Comparison of ENCODE assay signal across 8 cellular contexts in genomic region chr14:37172024-37172869, GRCh38. TPM values are rescaled to one million over a fixed set of nuclear protein-coding genes. Genes with fewer than 3 reads are reported as not detected.
A peak's percentile ranks its signal among the peaks of the same experiment; 100 is the strongest.
DNase-seq lines count a peak whose midpoint lies in the region; ATAC-seq and TF ChIP-seq lines count a peak whose summit lies in the region.

TSS of gene SLC25A21 (minus strand) at chr14:37172606.

- TF ChIP-seq CTCF in VCaP (conservative IDR thresholded peaks at IDR 0.05) = peak; percentile 20
- no peak for TF ChIP-seq CTCF in fibroblast of villous mesenchyme (IDR thresholded peaks at IDR 0.05; ENCODE audit: insufficient read depth, low read depth, low read length)

- H3K9me3 ChIP-seq in aorta (ENCODE audit: control insufficient read depth, low read length) = peaks cover 1% of the 10 kb centered on the region

- H3K4me3 Mint-ChIP-seq in stimulated activated memory B cell treated with anti-CD40 and anti-IgM and Interleukin-4, amounts not matched to agents 10 μg/mL and 1 μg/mL and 100 μg/mL, for 72 hours = no peak within 1 kb of the TSS

- H3K27me3 ChIP-seq in aorta (ENCODE audit: control insufficient read depth in 1 of 2, insufficient read depth in 2 of 2, low read length in 1 of 2) = no peaks in the 10 kb centered on the region

- H3K27me3 Mint-ChIP-seq in stimulated activated memory B cell treated with anti-CD40 and anti-IgM and Interleukin-4, amounts not matched to agents 10 μg/mL and 1 μg/mL and 100 μg/mL, for 72 hours = no peaks in the 10 kb centered on the region

- no peaks in the 10 kb centered on the region for H3K36me3 Mint-ChIP-seq in stimulated activated memory B cell treated with anti-CD40 and anti-IgM and Interleukin-4, amounts not matched to agents 10 μg/mL and 1 μg/mL and 100 μg/mL, for 72 hours

- H3K9me3 Mint-ChIP-seq in stimulated activated memory B cell treated with anti-CD40 and anti-IgM and Interleukin-4, amounts not matched to agents 10 μg/mL and 1 μg/mL and 100 μg/mL, for 72 hours = no peaks in the 10 kb centered on the region

- no peaks in the 10 kb centered on the region for H3K36me3 ChIP-seq in aorta (ENCODE audit: control insufficient read depth in 1 of 2, insufficient read depth in 2 of 2, low read length in 1 of 2)

- no peak within 1 kb of the TSS for H3K27ac Mint-ChIP-seq in stimulated activated memory B cell treated with anti-CD40 and anti-IgM and Interleukin-4, amounts not matched to agents 10 μg/mL and 1 μg/mL and 100 μg/mL, for 72 hours

- H3K4me1 Mint-ChIP-seq in stimulated activated memory B cell treated with anti-CD40 and anti-IgM and Interleukin-4, amounts not matched to agents 10 μg/mL and 1 μg/mL and 100 μg/mL, for 72 hours = no peaks in the 10 kb centered on the region

- DNase-seq in DMS 273 (lab: John Stamatoyannopoulos, UW; ENCODE audit: unreplicated experiment) (peak; percentile 90), NCI-H146 (lab: John Stamatoyannopoulos, UW) (peak; percentile 87), fibroblast of villous mesenchyme (ENCODE audit: low read depth) (peak; percentile 68), myocyte (ENCODE audit: low read depth) (peak; percentile 87), aorta (peak; percentile 74 to 89)

- H3K4me1 ChIP-seq in aorta (ENCODE audit: control insufficient read depth in 1 of 2, insufficient read depth in 2 of 2, low read length in 2 of 2) = no peaks in the 10 kb centered on the region

- peak within 1 kb of the TSS; percentile 91 for H3K27ac ChIP-seq in VCaP
- H3K27ac ChIP-seq in aorta (ENCODE audit: low read depth in 1 of 2, low read length in 2 of 2) = peak within 1 kb of the TSS in 1 of 2 donors; percentile 14

- 0 to 1% methylated on average over 66 of the region's 66 CpGs for WGBS in aorta, 2 donors

- H3K4me3 ChIP-seq in fibroblast of villous mesenchyme (ENCODE audit: low read depth, low read length) (peak within 1 kb of the TSS; percentile 62), aorta (ENCODE audit: low read length in 2 of 2) (peak within 1 kb of the TSS; percentile 78 to 82)

- intact Hi-C loops in aorta (cut with DNase I) = no loop called here

- peak; percentile 94 for ATAC-seq in aorta (ENCODE audit: low FRiP score)
- ATAC-seq in HG03196 (IDR thresholded peaks at IDR 0.05; ENCODE audit: unreplicated experiment) = no peak
- ATAC-seq in stimulated activated memory B cell treated with anti-CD40 and anti-IgM and Interleukin-4, amounts not matched to agents 10 μg/mL and 1 μg/mL and 100 μg/mL, for 72 hours = no peak

RNA-seq across cellular contexts. Expression of gene SLC25A21, which starts in this region (rescaled TPM):
- total RNA-seq in fibroblast of villous mesenchyme (0.97 and 1.3 TPM in 2 replicates), myocyte (0.91 and 1.9 TPM in 2 replicates), aorta (1 to 10 TPM in 1 of 2 donors, under 1 TPM in 1; 0.65 to 1.3 TPM)
- 0.38 TPM for polyA plus RNA-seq in myocyte (2012)
- polyA plus RNA-seq in aorta = 1 to 10 TPM in 1 of 2 donors, not detected in 1; 1.4 TPM
